Comparison of ENCODE assay signal across 11 cellular contexts in the genomic region with DNA sequence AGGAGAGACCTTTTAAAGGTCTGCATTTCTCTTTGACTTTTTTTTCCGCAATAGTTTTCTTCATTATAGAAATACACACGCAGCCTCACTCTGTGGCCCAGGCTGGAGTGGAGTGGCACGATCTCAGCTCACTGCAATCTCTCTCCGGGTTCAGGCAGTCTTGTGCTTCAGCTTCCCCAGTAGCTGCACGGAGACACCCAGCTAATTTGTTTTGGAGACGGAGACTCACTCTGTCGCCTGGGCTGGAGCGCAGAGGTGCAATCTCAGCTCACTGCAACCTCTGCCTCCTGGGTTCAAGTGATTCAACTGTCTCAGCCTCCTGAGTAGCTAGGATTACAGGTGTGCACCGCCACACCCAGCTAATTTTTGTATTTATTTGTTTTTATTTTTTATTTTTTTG.
DNase-seq lines count a peak whose midpoint lies in the region; ATAC-seq and TF ChIP-seq lines count a peak whose summit lies in the region.
"Had no signal": no experiment of that assay in that cellular context is flagged by ENCODE, and none has a peak within 500 bp of the region (broad histone marks: within the 10 kb centered on the region; RNA-seq: fewer than 3 reads in every experiment).

No MANE protein-coding gene starts in this region.

- TF ChIP-seq CTCF in GM20000 (IDR thresholded peaks at IDR 0.05; ENCODE audit: extremely low read depth, missing control alignments), result no peak

- H3K27ac Mint-ChIP-seq in activated naive CD4-positive, alpha-beta T cell treated with anti-CD3 and anti-CD28 coated beads, Interleukin-2, amount 10 ng/mL, durations not matched to agents 7 days and 5 days, result peak overlapping the region; percentile 91
- peak overlapping the region; percentile 96 for H3K27ac Mint-ChIP-seq in stimulated activated naive B cell treated with anti-CD40 and anti-IgM and Interleukin-4, amounts not matched to agents 10 μg/mL and 1 μg/mL and 100 μg/mL, for 72 hours

- H3K9ac ChIP-seq in SK-N-MC (ENCODE audit: insufficient read length) (no peak overlapping the region), iPS-20b (ENCODE audit: low read depth, low read length) (peak overlapping the region; percentile 77; the same call in 1 of the 2 replicates)

- peak overlapping the region; percentile 91 for H3K4me3 Mint-ChIP-seq in activated naive CD4-positive, alpha-beta T cell treated with anti-CD3 and anti-CD28 coated beads, Interleukin-2, amount 10 ng/mL, durations not matched to agents 7 days and 5 days
- peak overlapping the region; percentile 84 to 89 for H3K4me3 Mint-ChIP-seq in stimulated activated naive B cell treated with anti-CD40 and anti-IgM and Interleukin-4, amounts not matched to agents 10 μg/mL and 1 μg/mL and 100 μg/mL, for 72 hours

- H3K27ac ChIP-seq in SK-N-MC (peak overlapping the region; percentile 54), iPS-20b (ENCODE audit: low read length) (no peak overlapping the region)

- CTCF ChIA-PET in activated naive CD4-positive, alpha-beta T cell treated with anti-CD3 and anti-CD28 coated beads, Interleukin-2, amount 10 ng/mL, durations not matched to agents 7 days and 5 days (lab: Charles Lee), result interaction anchor here (0.8 to 1.3 kb wide), 2 partner anchors 30 to 133 kb away, joined by 3 read pairs; no protein-coding TSS in a partner anchor

- no peaks in the 10 kb centered on the region for H3K27me3 Mint-ChIP-seq in activated naive CD4-positive, alpha-beta T cell treated with anti-CD3 and anti-CD28 coated beads, Interleukin-2, amount 10 ng/mL, durations not matched to agents 7 days and 5 days
- no peaks in the 10 kb centered on the region for H3K27me3 Mint-ChIP-seq in stimulated activated naive B cell treated with anti-CD40 and anti-IgM and Interleukin-4, amounts not matched to agents 10 μg/mL and 1 μg/mL and 100 μg/mL, for 72 hours

- H3K36me3 Mint-ChIP-seq in activated naive CD4-positive, alpha-beta T cell treated with anti-CD3 and anti-CD28 coated beads, Interleukin-2, amount 10 ng/mL, durations not matched to agents 7 days and 5 days, result peaks cover 1% of the 10 kb centered on the region
- no peaks in the 10 kb centered on the region for H3K36me3 Mint-ChIP-seq in stimulated activated naive B cell treated with anti-CD40 and anti-IgM and Interleukin-4, amounts not matched to agents 10 μg/mL and 1 μg/mL and 100 μg/mL, for 72 hours

- no peaks in the 10 kb centered on the region for H3K27me3 ChIP-seq in iPS-20b (ENCODE audit: insufficient read depth, low read length)
- H3K27me3 ChIP-seq: thyroid gland had no signal

- peaks cover 33% of the 10 kb centered on the region for H3K4me1 Mint-ChIP-seq in activated naive CD4-positive, alpha-beta T cell treated with anti-CD3 and anti-CD28 coated beads, Interleukin-2, amount 10 ng/mL, durations not matched to agents 7 days and 5 days
- H3K4me1 Mint-ChIP-seq in stimulated activated naive B cell treated with anti-CD40 and anti-IgM and Interleukin-4, amounts not matched to agents 10 μg/mL and 1 μg/mL and 100 μg/mL, for 72 hours, result peaks cover 17 to 44% of the 10 kb centered on the region in 2 donors

- peaks cover 11% of the 10 kb centered on the region; the same call in 1 of the 2 replicates for H3K4me1 ChIP-seq in iPS-20b (ENCODE audit: insufficient read depth, low read length)

- H3K4me3 ChIP-seq in SK-N-MC, result no peak overlapping the region; the same call in 1 of the 2 replicates
- H3K4me3 ChIP-seq in iPS-20b (ENCODE audit: low read length), result no peak overlapping the region

- no peaks in the 10 kb centered on the region for H3K9me3 Mint-ChIP-seq in activated naive CD4-positive, alpha-beta T cell treated with anti-CD3 and anti-CD28 coated beads, Interleukin-2, amount 10 ng/mL, durations not matched to agents 7 days and 5 days
- H3K9me3 Mint-ChIP-seq in stimulated activated naive B cell treated with anti-CD40 and anti-IgM and Interleukin-4, amounts not matched to agents 10 μg/mL and 1 μg/mL and 100 μg/mL, for 72 hours, result no peaks in the 10 kb centered on the region

- DNase-seq in activated naive CD4-positive, alpha-beta T cell treated with anti-CD3 and anti-CD28 coated beads, Interleukin-2, amount 10 ng/mL, durations not matched to agents 7 days and 5 days, result no peak
- no peak for DNase-seq in activated naive CD4-positive, alpha-beta T cell (lab: John Stamatoyannopoulos, UW)
- no peak for DNase-seq in SK-N-MC (ENCODE audit: low read depth, low spot score)
- no peak for DNase-seq in stimulated activated naive B cell treated with anti-CD40 and anti-IgM and Interleukin-4, amounts not matched to agents 10 μg/mL and 1 μg/mL and 100 μg/mL, for 72 hours
- DNase-seq in kidney glomerular epithelial cell (lab: John Stamatoyannopoulos, UW), result no peak
- no peak for DNase-seq in GM20000 (ENCODE audit: low spot score)
- DNase-seq: NCI-H1105, NCI-H82, thyroid gland had no signal

- H3K36me3 ChIP-seq in SK-N-MC (ENCODE audit: insufficient read depth, low read length), result no peaks in the 10 kb centered on the region
- H3K36me3 ChIP-seq in iPS-20b (ENCODE audit: insufficient read depth, low read depth, low read length), result no peaks in the 10 kb centered on the region
- H3K36me3 ChIP-seq: thyroid gland had no signal

- ATAC-seq in stimulated activated naive B cell treated with anti-CD40 and anti-IgM and Interleukin-4, amounts not matched to agents 10 μg/mL and 1 μg/mL and 100 μg/mL, for 72 hours (replicated peaks), result no peak
- no peak for ATAC-seq in HG02798 (IDR thresholded peaks at IDR 0.05; ENCODE audit: poor library complexity, unreplicated experiment)

- no peaks in the 10 kb centered on the region for H3K9me3 ChIP-seq in SK-N-MC (ENCODE audit: low read depth, low read length)
- H3K9me3 ChIP-seq in iPS-20b (ENCODE audit: insufficient read depth, low read depth, low read length), result no peaks in the 10 kb centered on the region
- H3K9me3 ChIP-seq: thyroid gland had no signal
